Comparison of ENCODE assay signal across 6 cellular contexts in the genomic region with DNA sequence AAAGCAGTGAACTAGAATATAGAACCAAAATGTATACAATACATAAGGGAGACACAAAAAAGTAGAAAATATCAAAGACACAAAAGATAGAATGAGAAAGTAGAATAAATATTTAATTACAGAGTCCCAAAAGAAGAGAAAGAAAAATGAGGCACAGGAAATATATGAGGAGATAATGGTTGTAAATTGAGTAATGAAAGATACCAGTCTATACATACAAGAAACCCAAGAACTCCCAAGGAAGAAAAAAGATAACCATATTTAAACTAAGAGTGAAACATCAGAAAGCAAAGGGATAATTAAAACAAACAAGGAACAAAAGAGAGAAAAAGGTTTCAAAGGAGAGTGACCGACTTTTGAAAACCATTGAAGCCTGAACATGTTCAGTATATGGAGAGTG.
"Had no signal": no experiment of that assay in that cellular context is flagged by ENCODE, and none has a peak within 500 bp of the region (broad histone marks: within the 10 kb centered on the region; RNA-seq: fewer than 3 reads in every experiment).

No MANE protein-coding gene starts in this region.

- ATAC-seq: GM12878 had no signal

- H3K4me3 ChIP-seq: GM12878 had no signal

- DNase-seq: GDM1, GF-D8 had no signal

- FAIRE-seq: GM12891, GM18507, GM19239 had no signal
